ENCODE assay signal across 1 cellular context in genomic region chr12:77816196-77816595, GRCh38.
TF ChIP-seq lines count a peak whose summit lies in the region.

No MANE protein-coding gene starts in this region.

TF ChIP-seq in GM12878, 131 proteins besides CTCF, POLR2A, EP300 and RAD21 (continued from another document and continues in another):
- TF ChIP-seq E2F4 (IDR thresholded peaks at IDR 0.05; ENCODE audit: low read depth, low read length) (no peak), CHD2 (IDR thresholded peaks at IDR 0.05; ENCODE audit: borderline replicate concordance, low read depth, low read length) (0 out of 2 replicates have a peak, but pooled peaks have one; percentile 14), JUND (IDR thresholded peaks at IDR 0.05; ENCODE audit: low read depth, low read length) (peak; percentile 46; the same call in 1 of the 2 replicates), ZBTB33 (IDR thresholded peaks at IDR 0.05) (no peak), TCF7 (IDR thresholded peaks at IDR 0.05; ENCODE audit: borderline replicate concordance) (no peak), EED (IDR thresholded peaks at IDR 0.05; ENCODE audit: low read depth) (peak; percentile 66), NFYA (IDR thresholded peaks at IDR 0.05; ENCODE audit: borderline replicate concordance, low read depth, low read length) (no peak), SMAD1 (IDR thresholded peaks at IDR 0.05; ENCODE audit: low read depth, partially characterized antibody) (no peak), ZNF687 (IDR thresholded peaks at IDR 0.05) (no peak), SPI1 (IDR thresholded peaks at IDR 0.05; ENCODE audit: borderline replicate concordance, insufficient read depth, low read depth, low read length) (peak; percentile 89), BRCA1 (IDR thresholded peaks at IDR 0.05; ENCODE audit: low read depth, low read length) (no peak), IRF4 (IDR thresholded peaks at IDR 0.05; ENCODE audit: low read depth, low read length) (peak; percentile 82), NBN (IDR thresholded peaks at IDR 0.05) (no peak; the same call in 1 of the 2 replicates), RAD51 (IDR thresholded peaks at IDR 0.05) (peak; percentile 16; the same call in 1 of the 2 replicates), ZNF622 (IDR thresholded peaks at IDR 0.05) (no peak), POLR2AphosphoS2 (IDR thresholded peaks at IDR 0.05; ENCODE audit: low read depth, low read length) (no peak), POU2F2 (IDR thresholded peaks at IDR 0.05; ENCODE audit: borderline replicate concordance, low read depth, low read length) (no peak), RUNX3 (IDR thresholded peaks at IDR 0.05; ENCODE audit: low read length) (no peak), CUX1 (IDR thresholded peaks at IDR 0.05; ENCODE audit: insufficient replicate concordance, low read depth, low read length) (peak; percentile 64), RCOR1 (conservative IDR thresholded peaks at IDR 0.05; ENCODE audit: low read depth, low read length) (no peak), BCL11A (IDR thresholded peaks at IDR 0.05; ENCODE audit: low read depth, low read length) (peak; percentile 79; the same call in 1 of the 2 replicates), PAX5 (IDR thresholded peaks at IDR 0.05; ENCODE audit: borderline replicate concordance, low read depth, low read length) (no peak), IKZF1 (conservative IDR thresholded peaks at IDR 0.05) (peak; percentile 88), HCFC1 (IDR thresholded peaks at IDR 0.05; ENCODE audit: low read length) (no peak), BHLHE40 (IDR thresholded peaks at IDR 0.05; ENCODE audit: borderline replicate concordance in 1 of 2, low read depth in 2 of 2, low read length in 1 of 2) (no peak), MYC (IDR thresholded peaks at IDR 0.05; ENCODE audit: insufficient read depth, insufficient read length, insufficient replicate concordance, low read length, severe bottlenecking) (no peak), KAT2A (conservative IDR thresholded peaks at IDR 0.05; ENCODE audit: control insufficient read depth, low read depth, low read length) (no peak), HDAC2 (IDR thresholded peaks at IDR 0.05) (no peak), SMAD5 (IDR thresholded peaks at IDR 0.05; ENCODE audit: low read depth) (no peak), CEBPB (IDR thresholded peaks at IDR 0.05; ENCODE audit: borderline replicate concordance in 1 of 2, low read depth in 2 of 2, low read length in 2 of 2) (no peak)
- TF ChIP-seq, protein P1, sequence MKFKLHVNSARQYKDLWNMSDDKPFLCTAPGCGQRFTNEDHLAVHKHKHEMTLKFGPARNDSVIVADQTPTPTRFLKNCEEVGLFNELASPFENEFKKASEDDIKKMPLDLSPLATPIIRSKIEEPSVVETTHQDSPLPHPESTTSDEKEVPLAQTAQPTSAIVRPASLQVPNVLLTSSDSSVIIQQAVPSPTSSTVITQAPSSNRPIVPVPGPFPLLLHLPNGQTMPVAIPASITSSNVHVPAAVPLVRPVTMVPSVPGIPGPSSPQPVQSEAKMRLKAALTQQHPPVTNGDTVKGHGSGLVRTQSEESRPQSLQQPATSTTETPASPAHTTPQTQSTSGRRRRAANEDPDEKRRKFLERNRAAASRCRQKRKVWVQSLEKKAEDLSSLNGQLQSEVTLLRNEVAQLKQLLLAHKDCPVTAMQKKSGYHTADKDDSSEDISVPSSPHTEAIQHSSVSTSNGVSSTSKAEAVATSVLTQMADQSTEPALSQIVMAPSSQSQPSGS (IDR thresholded peaks at IDR 0.05; ENCODE audit: low read length) = peak; percentile 80
- TF ChIP-seq, protein P2, sequence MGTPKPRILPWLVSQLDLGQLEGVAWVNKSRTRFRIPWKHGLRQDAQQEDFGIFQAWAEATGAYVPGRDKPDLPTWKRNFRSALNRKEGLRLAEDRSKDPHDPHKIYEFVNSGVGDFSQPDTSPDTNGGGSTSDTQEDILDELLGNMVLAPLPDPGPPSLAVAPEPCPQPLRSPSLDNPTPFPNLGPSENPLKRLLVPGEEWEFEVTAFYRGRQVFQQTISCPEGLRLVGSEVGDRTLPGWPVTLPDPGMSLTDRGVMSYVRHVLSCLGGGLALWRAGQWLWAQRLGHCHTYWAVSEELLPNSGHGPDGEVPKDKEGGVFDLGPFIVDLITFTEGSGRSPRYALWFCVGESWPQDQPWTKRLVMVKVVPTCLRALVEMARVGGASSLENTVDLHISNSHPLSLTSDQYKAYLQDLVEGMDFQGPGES (IDR thresholded peaks at IDR 0.05) = no peak
- TF ChIP-seq, protein P3, sequence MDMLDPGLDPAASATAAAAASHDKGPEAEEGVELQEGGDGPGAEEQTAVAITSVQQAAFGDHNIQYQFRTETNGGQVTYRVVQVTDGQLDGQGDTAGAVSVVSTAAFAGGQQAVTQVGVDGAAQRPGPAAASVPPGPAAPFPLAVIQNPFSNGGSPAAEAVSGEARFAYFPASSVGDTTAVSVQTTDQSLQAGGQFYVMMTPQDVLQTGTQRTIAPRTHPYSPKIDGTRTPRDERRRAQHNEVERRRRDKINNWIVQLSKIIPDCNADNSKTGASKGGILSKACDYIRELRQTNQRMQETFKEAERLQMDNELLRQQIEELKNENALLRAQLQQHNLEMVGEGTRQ (IDR thresholded peaks at IDR 0.05; ENCODE audit: borderline replicate concordance, low read depth, low read length) = no peak
- TF ChIP-seq, protein P4, sequence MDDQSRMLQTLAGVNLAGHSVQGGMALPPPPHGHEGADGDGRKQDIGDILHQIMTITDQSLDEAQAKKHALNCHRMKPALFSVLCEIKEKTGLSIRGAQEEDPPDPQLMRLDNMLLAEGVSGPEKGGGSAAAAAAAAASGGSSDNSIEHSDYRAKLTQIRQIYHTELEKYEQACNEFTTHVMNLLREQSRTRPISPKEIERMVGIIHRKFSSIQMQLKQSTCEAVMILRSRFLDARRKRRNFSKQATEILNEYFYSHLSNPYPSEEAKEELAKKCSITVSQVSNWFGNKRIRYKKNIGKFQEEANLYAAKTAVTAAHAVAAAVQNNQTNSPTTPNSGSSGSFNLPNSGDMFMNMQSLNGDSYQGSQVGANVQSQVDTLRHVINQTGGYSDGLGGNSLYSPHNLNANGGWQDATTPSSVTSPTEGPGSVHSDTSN (IDR thresholded peaks at IDR 0.05; ENCODE audit: insufficient replicate concordance, low read depth, low read length) = no peak
- TF ChIP-seq, protein P5, sequence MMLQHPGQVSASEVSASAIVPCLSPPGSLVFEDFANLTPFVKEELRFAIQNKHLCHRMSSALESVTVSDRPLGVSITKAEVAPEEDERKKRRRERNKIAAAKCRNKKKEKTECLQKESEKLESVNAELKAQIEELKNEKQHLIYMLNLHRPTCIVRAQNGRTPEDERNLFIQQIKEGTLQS (IDR thresholded peaks at IDR 0.05; ENCODE audit: borderline replicate concordance, extremely low read depth, low read depth, low read length) = no peak
- TF ChIP-seq, protein P6, sequence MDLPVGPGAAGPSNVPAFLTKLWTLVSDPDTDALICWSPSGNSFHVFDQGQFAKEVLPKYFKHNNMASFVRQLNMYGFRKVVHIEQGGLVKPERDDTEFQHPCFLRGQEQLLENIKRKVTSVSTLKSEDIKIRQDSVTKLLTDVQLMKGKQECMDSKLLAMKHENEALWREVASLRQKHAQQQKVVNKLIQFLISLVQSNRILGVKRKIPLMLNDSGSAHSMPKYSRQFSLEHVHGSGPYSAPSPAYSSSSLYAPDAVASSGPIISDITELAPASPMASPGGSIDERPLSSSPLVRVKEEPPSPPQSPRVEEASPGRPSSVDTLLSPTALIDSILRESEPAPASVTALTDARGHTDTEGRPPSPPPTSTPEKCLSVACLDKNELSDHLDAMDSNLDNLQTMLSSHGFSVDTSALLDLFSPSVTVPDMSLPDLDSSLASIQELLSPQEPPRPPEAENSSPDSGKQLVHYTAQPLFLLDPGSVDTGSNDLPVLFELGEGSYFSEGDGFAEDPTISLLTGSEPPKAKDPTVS (IDR thresholded peaks at IDR 0.05; ENCODE audit: low read depth, low read length) = no peak
